In the genomic region with DNA sequence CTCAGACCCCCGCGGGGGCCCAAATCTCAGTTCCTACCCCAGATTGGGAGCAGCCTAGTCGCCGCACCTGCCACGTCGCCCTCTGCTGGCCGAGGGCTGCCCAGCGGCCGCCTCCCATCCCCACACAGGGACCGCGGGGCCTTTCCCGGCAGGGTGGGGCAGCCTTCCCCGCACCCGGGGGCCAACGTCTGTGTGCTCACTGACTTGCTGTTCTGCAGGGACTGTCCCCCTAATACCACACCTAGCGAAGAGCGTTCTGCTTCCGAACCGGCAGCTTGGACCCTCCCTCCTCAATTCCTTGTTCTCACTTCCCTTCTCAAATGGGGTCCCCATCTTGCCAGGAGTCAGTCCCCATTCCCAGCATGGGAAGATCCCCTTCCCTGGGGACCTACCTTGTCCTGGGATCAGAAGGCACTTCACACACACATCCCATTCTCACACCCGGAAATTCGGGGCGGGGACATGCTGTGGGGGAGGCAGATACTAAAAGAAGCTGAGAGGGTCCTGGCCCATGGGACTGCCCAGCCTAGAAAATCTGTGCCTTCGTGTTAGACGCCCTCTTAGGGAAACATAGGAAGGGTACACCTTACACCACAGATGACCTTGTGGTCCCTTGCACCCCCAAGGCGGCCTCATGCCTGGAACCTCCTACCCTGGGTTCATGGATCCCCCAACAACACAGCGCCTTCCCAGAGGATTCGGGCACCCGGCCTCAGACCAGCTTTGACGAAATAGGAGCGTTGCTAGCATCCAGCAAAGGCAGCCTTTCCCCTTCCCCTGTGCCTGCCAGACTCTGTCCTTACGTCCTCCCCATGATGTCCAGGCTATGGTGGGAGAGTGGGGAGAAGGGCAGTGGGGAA, we compare ENCODE assay signal across 8 cellular contexts. TPM values are rescaled to one million over a fixed set of nuclear protein-coding genes. Genes with fewer than 3 reads are reported as not detected.
DNase-seq lines count a peak whose midpoint lies in the region; ATAC-seq and TF ChIP-seq lines count a peak whose summit lies in the region.

No MANE protein-coding gene starts in this region.

- no peak overlapping the region for H3K4me3 Mint-ChIP-seq in mesothelial cell of epicardium

- peak; percentile 62 for TF ChIP-seq CTCF in mesothelial cell of epicardium (IDR thresholded peaks at IDR 0.05; ENCODE audit: unreplicated experiment)

- ATAC-seq in HG03439 (IDR thresholded peaks at IDR 0.05; ENCODE audit: unreplicated experiment) (no peak), GM21381 (IDR thresholded peaks at IDR 0.05; ENCODE audit: unreplicated experiment) (no peak)

- DNase-seq in NCI-H146 (lab: John Stamatoyannopoulos, UW) = peak; percentile 32
- no peak for DNase-seq in NCI-H146 treated with DMSO at 0.1 percent for 48 hours (lab: John Stamatoyannopoulos, UW; ENCODE audit: unreplicated experiment)
- peak; percentile 69 for DNase-seq in activated CD4-positive, alpha-beta T cell treated with anti-CD3 and anti-CD28 coated beads for 48 hours
- peak; percentile 79 for DNase-seq in dermis blood vessel endothelial cell
- DNase-seq in mesothelial cell of epicardium (ENCODE audit: low spot score in 2 of 2, unreplicated experiment in 2 of 2) = peak in 1 of 2 experiments; percentile 58
- DNase-seq in stimulated activated CD8-positive, alpha-beta memory T cell treated with anti-CD3 and anti-CD28 coated beads, Interleukin-4, amount 100 ng/mL, for 48 hours = peak; percentile 78

- no peaks in the 10 kb centered on the region for H3K36me3 Mint-ChIP-seq in mesothelial cell of epicardium

- peaks cover 8% of the 10 kb centered on the region for H3K4me1 Mint-ChIP-seq in mesothelial cell of epicardium

- H3K9me3 Mint-ChIP-seq in mesothelial cell of epicardium = no peaks in the 10 kb centered on the region

- peaks cover 8% of the 10 kb centered on the region for H3K27me3 Mint-ChIP-seq in mesothelial cell of epicardium (ENCODE audit: low read depth)

- no peak overlapping the region for H3K27ac Mint-ChIP-seq in mesothelial cell of epicardium

RNA-seq across cellular contexts. Expression of a gene that starts 16.4 kb away (rescaled TPM):
- total RNA-seq in dermis blood vessel endothelial cell (680 and 721 TPM in 2 replicates), mesothelial cell of epicardium (0.16 TPM in 1 of 3 replicates, not detected in the others)

RNA-seq across cellular contexts. Expression of a gene that starts 27.8 kb away (rescaled TPM):
- 9.9 and 17.4 TPM in 2 replicates for total RNA-seq in dermis blood vessel endothelial cell
- total RNA-seq in mesothelial cell of epicardium = 31.2 to 31.3 TPM (median 31.2 TPM) in 3 replicates

RNA-seq across cellular contexts. Expression of a gene that starts 35.8 kb away (rescaled TPM):
- total RNA-seq in dermis blood vessel endothelial cell (0.19 TPM in 1 of 2 replicates, not detected in the other), mesothelial cell of epicardium (0.18 to 0.27 TPM (median 0.22 TPM) in 3 replicates)

Comparison
In these comparisons a context has a peak if more than half of its experiments do, and no peak if none do; other contexts are left out.
1. RNA of a gene that starts 16.4 kb away (total RNA-seq): 680 to 721 TPM in dermis blood vessel endothelial cell; 0.16 TPM in mesothelial cell of epicardium; every median in the first group is over 100 times any median in the second.